ENCODE assay signal across 15 cellular contexts in genomic region chr13:114089751-114090400, GRCh38. TPM values are rescaled to one million over a fixed set of nuclear protein-coding genes. Genes with fewer than 3 reads are reported as not detected.
DNase-seq lines count a peak whose midpoint lies in the region; ATAC-seq, FAIRE-seq and TF ChIP-seq lines count a peak whose summit lies in the region.
"Had no signal": no experiment of that assay in that cellular context is flagged by ENCODE, and none has a peak within 500 bp of the region (broad histone marks: within the 10 kb centered on the region; RNA-seq: fewer than 3 reads in every experiment).

No MANE protein-coding gene starts in this region.

- no peak overlapping the region for H3K4me2 ChIP-seq in GM23338

- POLR2A ChIA-PET in CD4-positive, alpha-beta T cell (lab: Charles Lee): no interaction called here

- intact Hi-C loops in CD4-positive, alpha-beta T cell (cut with DNase I, micrococcal nuclease): no loop called here
- intact Hi-C loops in natural killer cell (cut with micrococcal nuclease): no loop called here

- no peaks in the 10 kb centered on the region for H3K27me3 ChIP-seq in CD4-positive, alpha-beta T cell (ENCODE audit: control insufficient read depth, insufficient read depth, low read length)
- no peaks in the 10 kb centered on the region for H3K27me3 ChIP-seq in GM23338 (ENCODE audit: insufficient read depth)

- no peaks in the 10 kb centered on the region; the same call in 1 of the 2 replicates for H4K20me1 ChIP-seq in GM23338 (replicated peaks; ENCODE audit: insufficient read depth)

- no peak overlapping the region for H3K27ac ChIP-seq in CD4-positive, alpha-beta T cell (ENCODE audit: low read depth, low read length)
- peak overlapping the region; percentile 50; the same call in 1 of the 2 replicates for H3K27ac ChIP-seq in GM23338 (ENCODE audit: low read depth)
- H3K27ac ChIP-seq: epithelial cell of prostate had no signal

- ATAC-seq in CD4-positive, alpha-beta T cell (ENCODE audit: poor library complexity): no peak
- no peak for ATAC-seq in GM23338
- no peak for ATAC-seq in natural killer cell
- ATAC-seq in GM21423 (IDR thresholded peaks at IDR 0.05; ENCODE audit: unreplicated experiment): no peak
- ATAC-seq: K562 had no signal

- no peaks in the 10 kb centered on the region for H3F3A ChIP-seq in GM23338 (replicated peaks; ENCODE audit: low read depth)

- no peaks in the 10 kb centered on the region for H3K9me2 ChIP-seq in GM23338 (ENCODE audit: insufficient read depth)

- H3K79me2 ChIP-seq in GM23338 (replicated peaks; ENCODE audit: insufficient read depth): peaks cover 39% of the 10 kb centered on the region

- CTCF ChIA-PET in CD4-positive, alpha-beta T cell (lab: Charles Lee): no interaction called here

- no peak for TF ChIP-seq CTCF in CD4-positive, alpha-beta T cell (IDR thresholded peaks at IDR 0.05)
- TF ChIP-seq CTCF in GM23338 (conservative IDR thresholded peaks at IDR 0.05; ENCODE audit: low read depth in 2 of 2): no peak
- no peak for TF ChIP-seq CTCF in natural killer cell (IDR thresholded peaks at IDR 0.05)

- TF ChIP-seq POLR2A in GM12891 (IDR thresholded peaks at IDR 0.05; ENCODE audit: low read depth, low read length): no peak

- no peak overlapping the region for H2AFZ ChIP-seq in GM23338

- peaks cover 51% of the 10 kb centered on the region for H3K4me1 Mint-ChIP-seq in CD4-positive, alpha-beta T cell (ENCODE audit: low read depth)
- H3K4me1 Mint-ChIP-seq in GM23338 (peaks cover 18% of the 10 kb centered on the region), natural killer cell (peaks cover 59 to 73% of the 10 kb centered on the region in 2 donors)
- H3K4me1 Mint-ChIP-seq in activated naive CD8-positive, alpha-beta T cell treated with anti-CD3 and anti-CD28 coated beads for 36 hours: peaks cover 26% of the 10 kb centered on the region

- no peaks in the 10 kb centered on the region for H3K36me3 ChIP-seq in GM23338 (ENCODE audit: insufficient read depth)

- peak overlapping the region; percentile 53 for H3K27ac Mint-ChIP-seq in CD4-positive, alpha-beta T cell
- H3K27ac Mint-ChIP-seq in GM23338 (no peak overlapping the region), natural killer cell (peak overlapping the region; percentile 81 to 87)
- H3K27ac Mint-ChIP-seq in activated naive CD8-positive, alpha-beta T cell treated with anti-CD3 and anti-CD28 coated beads for 36 hours: peak overlapping the region; percentile 86

- no peaks in the 10 kb centered on the region for H3K27me3 Mint-ChIP-seq in CD4-positive, alpha-beta T cell
- H3K27me3 Mint-ChIP-seq in GM23338 (ENCODE audit: insufficient read depth, low read depth, poor library complexity) (peaks cover 21% of the 10 kb centered on the region), natural killer cell (ENCODE audit: low read depth in 2 of 2) (no peaks in the 10 kb centered on the region)
- H3K27me3 Mint-ChIP-seq in activated naive CD8-positive, alpha-beta T cell treated with anti-CD3 and anti-CD28 coated beads for 36 hours: no peaks in the 10 kb centered on the region

- peaks cover 77% of the 10 kb centered on the region for H3K36me3 Mint-ChIP-seq in CD4-positive, alpha-beta T cell (ENCODE audit: low read depth)
- H3K36me3 Mint-ChIP-seq in GM23338 (ENCODE audit: low read depth) (peaks cover 29% of the 10 kb centered on the region; the same call in 2 of the 3 replicates), natural killer cell (peaks cover 24% of the 10 kb centered on the region)
- peaks cover 45% of the 10 kb centered on the region for H3K36me3 Mint-ChIP-seq in activated naive CD8-positive, alpha-beta T cell treated with anti-CD3 and anti-CD28 coated beads for 36 hours

- FAIRE-seq in GM12891 (lab: Jason Lieb, UNC): no peak
- FAIRE-seq: K562 had no signal

- H3K9me3 Mint-ChIP-seq in CD4-positive, alpha-beta T cell: peaks cover 15% of the 10 kb centered on the region
- H3K9me3 Mint-ChIP-seq in GM23338: peaks cover 33% of the 10 kb centered on the region
- H3K9me3 Mint-ChIP-seq in activated naive CD8-positive, alpha-beta T cell treated with anti-CD3 and anti-CD28 coated beads for 36 hours: peaks cover 34% of the 10 kb centered on the region
- H3K9me3 Mint-ChIP-seq in natural killer cell: peaks cover 7 to 14% of the 10 kb centered on the region in 2 donors

- H3K4me3 Mint-ChIP-seq in CD4-positive, alpha-beta T cell: peak overlapping the region; percentile 63
- H3K4me3 Mint-ChIP-seq in GM23338 (peak overlapping the region; percentile 45; the same call in 1 of the 3 replicates), natural killer cell (peak overlapping the region; percentile 65)
- no peak overlapping the region for H3K4me3 Mint-ChIP-seq in activated naive CD8-positive, alpha-beta T cell treated with anti-CD3 and anti-CD28 coated beads for 36 hours

- H3K9me3 ChIP-seq in CD4-positive, alpha-beta T cell (ENCODE audit: control insufficient read depth, low read length): peaks cover 28% of the 10 kb centered on the region

- DNase-seq in CD4-positive, alpha-beta T cell: no peak
- DNase-seq in GM23338 (ENCODE audit: low spot score) (no peak), natural killer cell (no peak), GM12891 (ENCODE audit: insufficient read length, low spot score) (no peak), NCI-H1417 treated with DMSO at 0.1 percent for 48 hours (lab: John Stamatoyannopoulos, UW) (no peak)
- no peak for DNase-seq in activated naive CD8-positive, alpha-beta T cell treated with anti-CD3 and anti-CD28 coated beads for 36 hours
- no peak for DNase-seq in stimulated activated CD4-positive, alpha-beta T cell treated with anti-CD3 and anti-CD28 coated beads, Interleukin-4, amount 100 ng/mL, for 1 hour
- DNase-seq: activated CD4-positive, alpha-beta T cell treated with anti-CD3 and anti-CD28 coated beads, Interleukin-2, amount 50 U/mL, for 48 hours; C1 segment of cervical spinal cord; islet precursor cell; stimulated activated CD4-positive, alpha-beta T cell treated with anti-CD3 and anti-CD28 coated beads, Interleukin-2, amount 100 ng/mL, for 48 hours; T-helper 2 cell had no signal

- H3K4me3 ChIP-seq in GM23338: no peak overlapping the region
- H3K4me3 ChIP-seq: K562 had no signal

- no peaks in the 10 kb centered on the region; the same call in 1 of the 2 replicates for H3K4me1 ChIP-seq in GM23338 (ENCODE audit: insufficient read depth)

TF ChIP-seq in GM23338, 12 proteins besides CTCF, POLR2A, EP300 and RAD21 (continues in another document):
- no peak for TF ChIP-seq NANOG (IDR thresholded peaks at IDR 0.05; ENCODE audit: borderline replicate concordance)
- TF ChIP-seq POLR2AphosphoS5 (IDR thresholded peaks at IDR 0.05; ENCODE audit: low read depth): no peak

TF ChIP-seq in GM12891, 5 proteins besides CTCF, POLR2A, EP300 and RAD21:
- TF ChIP-seq POLR2AphosphoS5 (IDR thresholded peaks at IDR 0.05; ENCODE audit: low read depth, low read length): no peak
- TF ChIP-seq POU2F2 (IDR thresholded peaks at IDR 0.05; ENCODE audit: low read depth, low read length): no peak
- no peak for TF ChIP-seq TAF1 (IDR thresholded peaks at IDR 0.05; ENCODE audit: low read depth, low read length)
- no peak for TF ChIP-seq PAX5 (IDR thresholded peaks at IDR 0.05; ENCODE audit: insufficient read depth, low read length, severe bottlenecking)
- TF ChIP-seq SPI1 (IDR thresholded peaks at IDR 0.05; ENCODE audit: low read depth, low read length): no peak

RNA-seq across cellular contexts. Expression of gene RASA3, which starts 42.5 kb away (rescaled TPM):
- 100 to 1,000 TPM; 181 to 184 TPM for total RNA-seq in CD4-positive, alpha-beta T cell
- 18.7 and 20.7 TPM in 2 replicates for total RNA-seq in GM23338 (2014; rRNA removed; shearing (Covaris generic))
- 11.2 and 11.7 TPM in 2 replicates for polyA plus RNA-seq in GM23338 (2016; fragmentation: Nextera tagmentation; extraction: Ambion mirVana)
- 10 to 100 TPM; 25.6 to 26.5 TPM for total RNA-seq in activated naive CD8-positive, alpha-beta T cell treated with anti-CD3 and anti-CD28 coated beads for 36 hours
- total RNA-seq in natural killer cell: 100 to 1,000 TPM; 252 to 277 (median 274) TPM
- polyA plus RNA-seq in GM12891 (2012; ENCODE audit: low read depth, missing spikeins): 13.4 TPM
